In the genomic region with DNA sequence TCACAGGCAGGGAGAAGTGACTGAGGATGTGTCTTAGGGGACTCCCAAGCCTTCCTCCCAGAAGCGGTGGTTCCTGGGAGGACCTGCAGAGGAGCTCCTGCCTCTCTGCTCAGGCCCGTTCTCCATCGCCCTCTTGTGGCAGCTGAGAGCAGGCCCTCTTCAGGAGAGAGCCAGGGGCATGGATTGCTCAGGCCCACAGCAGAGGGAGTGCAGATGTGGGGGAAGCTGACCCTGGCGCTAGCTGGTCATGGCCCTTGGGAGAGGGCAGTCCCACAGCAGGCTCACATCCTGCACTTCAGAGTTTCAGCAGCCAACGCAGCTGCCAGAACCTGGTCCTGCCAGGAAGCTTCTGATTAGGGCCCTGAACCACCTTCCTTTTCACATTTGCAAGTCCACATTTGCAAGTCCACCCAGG, we compare ENCODE assay signal across 9 cellular contexts.
DNase-seq lines count a peak whose midpoint lies in the region; ATAC-seq, FAIRE-seq and TF ChIP-seq lines count a peak whose summit lies in the region.
"Had no signal": no experiment of that assay in that cellular context is flagged by ENCODE, and none has a peak within 500 bp of the region (broad histone marks: within the 10 kb centered on the region; RNA-seq: fewer than 3 reads in every experiment).

No MANE protein-coding gene starts in this region.

- FAIRE-seq in D721Med (lab: Jason Lieb, UNC), result no peak

- DNase-seq in D721Med (ENCODE audit: insufficient read length, low spot score) (no peak), SKM-1 (lab: John Stamatoyannopoulos, UW; ENCODE audit: unreplicated experiment) (peak; percentile 72), heart right ventricle (peak; percentile 56 to 62), smooth muscle cell of the brain vasculature (ENCODE audit: low read depth, low spot score) (peak; percentile 23), superior temporal gyrus (ENCODE audit: extremely low spot score) (no peak)
- peak; percentile 75 for DNase-seq in activated naive CD4-positive, alpha-beta T cell treated with anti-CD3 and anti-CD28 coated beads, Interleukin-2, amount 50 U/mL, for 16 hours

- ATAC-seq in GM21515 (IDR thresholded peaks at IDR 0.05; ENCODE audit: unreplicated experiment) (peak; percentile 49), heart right ventricle (peak in 7 of 8 donors; percentile 39 to 65 (median 58))

- H3K36me3 ChIP-seq in KOPT-K1 (ENCODE audit: insufficient read depth, low read length) (peaks cover 81% of the 10 kb centered on the region), heart right ventricle (no peaks in the 10 kb centered on the region)
- H3K36me3 ChIP-seq: breast epithelium had no signal

- TF ChIP-seq CTCF in D721Med (IDR thresholded peaks at IDR 0.05; ENCODE audit: insufficient read depth, missing control alignments) (peak; percentile 73), heart right ventricle (IDR thresholded peaks at IDR 0.05) (peak; percentile 21 to 71 (median 60))

- peaks cover 0 to 41% (median 7%) of the 10 kb centered on the region in 9 donors for H3K4me1 ChIP-seq in heart right ventricle
- H3K4me1 ChIP-seq: breast epithelium had no signal

- H3K27ac ChIP-seq in KOPT-K1 (ENCODE audit: low read depth, low read length, poor library complexity, severe bottlenecking), result peak overlapping the region; percentile 65
- H3K27ac ChIP-seq in heart right ventricle, result peak overlapping the region in 2 of 10 donors; percentile 21 to 76

- no peak overlapping the region for H3K4me3 ChIP-seq in heart right ventricle
- H3K4me3 ChIP-seq: breast epithelium had no signal

- 41 to 43% methylated on average over 5 of the region's 5 CpGs for WGBS in heart right ventricle, 2 donors

- H3K27me3 ChIP-seq in heart right ventricle, result no peaks in the 10 kb centered on the region
- H3K27me3 ChIP-seq: breast epithelium had no signal

- no peaks in the 10 kb centered on the region for H3K9me3 ChIP-seq in KOPT-K1 (ENCODE audit: insufficient read depth, low read length, poor library complexity, severe bottlenecking)
- H3K9me3 ChIP-seq in heart right ventricle, result no peaks in the 10 kb centered on the region
- H3K9me3 ChIP-seq: breast epithelium had no signal

- intact Hi-C loops in heart right ventricle (cut with DNase I), result no loop called here

Comparison
In these comparisons a context has a peak if more than half of its experiments do, and no peak if none do; other contexts are left out.
1. DNase-seq: peak in SKM-1 (single experiment), activated naive CD4-positive, alpha-beta T cell treated with anti-CD3 and anti-CD28 coated beads, Interleukin-2, amount 50 U/mL, for 16 hours (single experiment), heart right ventricle (2 of 2) and smooth muscle cell of the brain vasculature (single experiment); none in D721Med (single experiment) and superior temporal gyrus (single experiment).